Comparison of ENCODE assay signal across 1 cellular context in the genomic region with DNA sequence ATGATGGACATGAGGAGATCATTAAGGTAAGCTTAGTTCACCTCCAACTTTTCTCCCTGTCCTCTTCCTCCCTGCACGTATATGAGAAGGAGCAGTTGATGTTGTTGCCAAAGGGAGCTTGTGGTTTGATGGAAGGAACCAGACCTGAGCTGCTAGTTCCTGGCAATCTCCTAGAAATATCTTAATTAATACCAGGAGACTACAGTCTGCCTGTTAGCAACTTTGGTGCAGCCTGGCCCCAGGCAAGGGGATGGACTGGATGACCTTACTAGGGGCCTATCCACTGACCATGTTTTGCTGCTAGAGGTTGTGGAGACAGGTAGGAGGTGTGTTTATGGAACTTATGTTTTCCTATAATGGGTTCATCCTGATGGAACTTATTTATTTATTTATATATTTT.
TF ChIP-seq lines count a peak whose summit lies in the region.

No MANE protein-coding gene starts in this region.

TF ChIP-seq in SK-N-SH, 30 proteins besides CTCF, POLR2A, EP300 and RAD21 (continued from another document):
- TF ChIP-seq ZBTB33 (IDR thresholded peaks at IDR 0.05; ENCODE audit: borderline replicate concordance, low read depth) = no peak
